ENCODE assay signal across 2 cellular contexts in the genomic region with DNA sequence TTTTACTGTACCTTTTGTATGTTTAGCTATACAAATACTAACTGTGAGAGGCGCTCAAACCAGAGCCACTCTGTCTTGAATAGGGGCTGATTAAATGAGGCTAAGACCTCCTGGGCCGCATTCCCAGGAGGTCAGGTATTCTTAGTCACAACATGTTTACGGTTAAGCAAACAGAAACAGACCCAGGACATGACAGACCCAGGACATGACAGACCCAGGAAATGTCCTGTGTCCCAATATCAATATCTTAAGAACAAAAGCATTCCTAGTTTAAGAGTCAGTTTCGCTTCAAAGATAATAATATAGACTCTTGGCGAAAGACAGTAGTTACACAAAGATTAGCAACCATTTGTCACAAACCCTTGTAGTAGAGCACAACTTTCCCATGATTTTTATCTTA.
TF ChIP-seq lines count a peak whose summit lies in the region.

No MANE protein-coding gene starts in this region.

TF ChIP-seq in HepG2, 621 proteins besides CTCF, POLR2A, EP300 and RAD21 (continued from another document):
- TF ChIP-seq, protein P1, sequence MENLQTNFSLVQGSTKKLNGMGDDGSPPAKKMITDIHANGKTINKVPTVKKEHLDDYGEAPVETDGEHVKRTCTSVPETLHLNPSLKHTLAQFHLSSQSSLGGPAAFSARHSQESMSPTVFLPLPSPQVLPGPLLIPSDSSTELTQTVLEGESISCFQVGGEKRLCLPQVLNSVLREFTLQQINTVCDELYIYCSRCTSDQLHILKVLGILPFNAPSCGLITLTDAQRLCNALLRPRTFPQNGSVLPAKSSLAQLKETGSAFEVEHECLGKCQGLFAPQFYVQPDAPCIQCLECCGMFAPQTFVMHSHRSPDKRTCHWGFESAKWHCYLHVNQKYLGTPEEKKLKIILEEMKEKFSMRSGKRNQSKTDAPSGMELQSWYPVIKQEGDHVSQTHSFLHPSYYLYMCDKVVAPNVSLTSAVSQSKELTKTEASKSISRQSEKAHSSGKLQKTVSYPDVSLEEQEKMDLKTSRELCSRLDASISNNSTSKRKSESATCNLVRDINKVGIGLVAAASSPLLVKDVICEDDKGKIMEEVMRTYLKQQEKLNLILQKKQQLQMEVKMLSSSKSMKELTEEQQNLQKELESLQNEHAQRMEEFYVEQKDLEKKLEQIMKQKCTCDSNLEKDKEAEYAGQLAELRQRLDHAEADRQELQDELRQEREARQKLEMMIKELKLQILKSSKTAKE (CRISPR knock-in tag; IDR thresholded peaks at IDR 0.05; ENCODE audit: borderline replicate concordance): no peak

TF ChIP-seq in SK-N-SH treated with all-trans-retinoic acid at 6 μM for 48 hours, 23 proteins besides CTCF, POLR2A, EP300 and RAD21 (continued from another document):
- TF ChIP-seq, protein P2, sequence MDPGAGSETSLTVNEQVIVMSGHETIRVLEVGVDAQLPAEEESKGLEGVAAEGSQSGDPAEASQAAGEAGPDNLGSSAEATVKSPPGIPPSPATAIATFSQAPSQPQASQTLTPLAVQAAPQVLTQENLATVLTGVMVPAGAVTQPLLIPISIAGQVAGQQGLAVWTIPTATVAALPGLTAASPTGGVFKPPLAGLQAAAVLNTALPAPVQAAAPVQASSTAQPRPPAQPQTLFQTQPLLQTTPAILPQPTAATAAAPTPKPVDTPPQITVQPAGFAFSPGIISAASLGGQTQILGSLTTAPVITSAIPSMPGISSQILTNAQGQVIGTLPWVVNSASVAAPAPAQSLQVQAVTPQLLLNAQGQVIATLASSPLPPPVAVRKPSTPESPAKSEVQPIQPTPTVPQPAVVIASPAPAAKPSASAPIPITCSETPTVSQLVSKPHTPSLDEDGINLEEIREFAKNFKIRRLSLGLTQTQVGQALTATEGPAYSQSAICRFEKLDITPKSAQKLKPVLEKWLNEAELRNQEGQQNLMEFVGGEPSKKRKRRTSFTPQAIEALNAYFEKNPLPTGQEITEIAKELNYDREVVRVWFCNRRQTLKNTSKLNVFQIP (CRISPR knock-in tag; IDR thresholded peaks at IDR 0.05; ENCODE audit: borderline replicate concordance, low read depth): no peak
- TF ChIP-seq, protein P3, sequence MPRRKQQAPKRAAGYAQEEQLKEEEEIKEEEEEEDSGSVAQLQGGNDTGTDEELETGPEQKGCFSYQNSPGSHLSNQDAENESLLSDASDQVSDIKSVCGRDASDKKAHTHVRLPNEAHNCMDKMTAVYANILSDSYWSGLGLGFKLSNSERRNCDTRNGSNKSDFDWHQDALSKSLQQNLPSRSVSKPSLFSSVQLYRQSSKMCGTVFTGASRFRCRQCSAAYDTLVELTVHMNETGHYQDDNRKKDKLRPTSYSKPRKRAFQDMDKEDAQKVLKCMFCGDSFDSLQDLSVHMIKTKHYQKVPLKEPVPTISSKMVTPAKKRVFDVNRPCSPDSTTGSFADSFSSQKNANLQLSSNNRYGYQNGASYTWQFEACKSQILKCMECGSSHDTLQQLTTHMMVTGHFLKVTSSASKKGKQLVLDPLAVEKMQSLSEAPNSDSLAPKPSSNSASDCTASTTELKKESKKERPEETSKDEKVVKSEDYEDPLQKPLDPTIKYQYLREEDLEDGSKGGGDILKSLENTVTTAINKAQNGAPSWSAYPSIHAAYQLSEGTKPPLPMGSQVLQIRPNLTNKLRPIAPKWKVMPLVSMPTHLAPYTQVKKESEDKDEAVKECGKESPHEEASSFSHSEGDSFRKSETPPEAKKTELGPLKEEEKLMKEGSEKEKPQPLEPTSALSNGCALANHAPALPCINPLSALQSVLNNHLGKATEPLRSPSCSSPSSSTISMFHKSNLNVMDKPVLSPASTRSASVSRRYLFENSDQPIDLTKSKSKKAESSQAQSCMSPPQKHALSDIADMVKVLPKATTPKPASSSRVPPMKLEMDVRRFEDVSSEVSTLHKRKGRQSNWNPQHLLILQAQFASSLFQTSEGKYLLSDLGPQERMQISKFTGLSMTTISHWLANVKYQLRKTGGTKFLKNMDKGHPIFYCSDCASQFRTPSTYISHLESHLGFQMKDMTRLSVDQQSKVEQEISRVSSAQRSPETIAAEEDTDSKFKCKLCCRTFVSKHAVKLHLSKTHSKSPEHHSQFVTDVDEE (CRISPR knock-in tag; IDR thresholded peaks at IDR 0.05): no peak
- no peak for TF ChIP-seq ZNF70 (CRISPR knock-in tag; IDR thresholded peaks at IDR 0.05)
- TF ChIP-seq, protein P4, sequence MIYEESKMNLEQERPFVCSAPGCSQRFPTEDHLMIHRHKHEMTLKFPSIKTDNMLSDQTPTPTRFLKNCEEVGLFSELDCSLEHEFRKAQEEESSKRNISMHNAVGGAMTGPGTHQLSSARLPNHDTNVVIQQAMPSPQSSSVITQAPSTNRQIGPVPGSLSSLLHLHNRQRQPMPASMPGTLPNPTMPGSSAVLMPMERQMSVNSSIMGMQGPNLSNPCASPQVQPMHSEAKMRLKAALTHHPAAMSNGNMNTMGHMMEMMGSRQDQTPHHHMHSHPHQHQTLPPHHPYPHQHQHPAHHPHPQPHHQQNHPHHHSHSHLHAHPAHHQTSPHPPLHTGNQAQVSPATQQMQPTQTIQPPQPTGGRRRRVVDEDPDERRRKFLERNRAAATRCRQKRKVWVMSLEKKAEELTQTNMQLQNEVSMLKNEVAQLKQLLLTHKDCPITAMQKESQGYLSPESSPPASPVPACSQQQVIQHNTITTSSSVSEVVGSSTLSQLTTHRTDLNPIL (CRISPR knock-in tag; IDR thresholded peaks at IDR 0.05; ENCODE audit: low read depth): no peak
- TF ChIP-seq ZNF8 (CRISPR knock-in tag; IDR thresholded peaks at IDR 0.05): no peak
- TF ChIP-seq ZFP3 (CRISPR knock-in tag; IDR thresholded peaks at IDR 0.05): no peak
- TF ChIP-seq ZC3H10 (CRISPR knock-in tag; IDR thresholded peaks at IDR 0.05): no peak
